Comparison of ENCODE assay signal across 12 cellular contexts in the genomic region with DNA sequence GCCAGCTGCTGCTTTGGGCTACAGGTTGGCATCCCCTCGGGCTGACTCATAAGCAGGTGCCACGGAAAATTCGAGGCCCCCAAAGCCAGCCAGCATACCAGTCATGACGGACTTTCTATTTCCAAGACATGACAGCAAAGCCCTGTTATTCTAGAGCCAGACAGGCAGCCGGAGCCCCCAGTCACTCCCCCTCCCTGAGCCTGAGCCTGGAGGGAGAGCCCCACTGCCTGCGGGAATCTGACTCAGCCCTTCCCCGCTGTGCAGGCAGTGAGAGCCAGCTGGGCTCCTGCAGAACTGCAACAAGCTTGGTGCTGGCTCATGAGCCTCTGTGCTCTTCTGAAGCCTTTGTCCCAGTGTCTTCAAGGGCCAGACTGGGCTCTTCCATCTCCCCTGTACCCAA. TPM values are rescaled to one million over a fixed set of nuclear protein-coding genes. Genes with fewer than 3 reads are reported as not detected.
A peak's percentile ranks its signal among the peaks of the same experiment; 100 is the strongest.
DNase-seq lines count a peak whose midpoint lies in the region; ATAC-seq, FAIRE-seq and TF ChIP-seq lines count a peak whose summit lies in the region.
"Had no signal": no experiment of that assay in that cellular context is flagged by ENCODE, and none has a peak within 500 bp of the region (broad histone marks: within the 10 kb centered on the region; RNA-seq: fewer than 3 reads in every experiment).

No MANE protein-coding gene starts in this region.

- H2BK120ac ChIP-seq in H1 (replicated peaks; ENCODE audit: low read depth, low read length) = no peak overlapping the region

- no peak for TF ChIP-seq POLR2A in H1 (IDR thresholded peaks at IDR 0.05; ENCODE audit: control extremely low read depth in 1 of 2, low read depth in 2 of 2, low read length in 2 of 2)

- no peaks in the 10 kb centered on the region for H3K79me2 ChIP-seq in H1 (ENCODE audit: control insufficient read depth in 1 of 2, insufficient read depth in 2 of 2, low read length in 2 of 2)

- 75% methylated on average over 7 of the region's 7 CpGs; no CpG with 5 or more reads in 1 of the 2 experiments for WGBS in H1 (ENCODE audit: extremely low coverage in 1 of 2, insufficient coverage in 1 of 2, insufficient read length in 1 of 2, insufficient replicate concordance in 2 of 2, low coverage in 1 of 2, low lambda C conversion rate in 2 of 2, missing lambda C conversion rate in 1 of 2), 2 experiments

- no peak overlapping the region for H3K4ac ChIP-seq in H1 (replicated peaks; ENCODE audit: insufficient read length, low read depth, low read length)

- H3K4me3 ChIP-seq in H1 (ENCODE audit: extremely low read depth in 1 of 4, insufficient read depth in 2 of 4, low read depth in 3 of 4, low read length in 4 of 4) = no peak overlapping the region

- no peak for TF ChIP-seq CTCF in H1 (IDR thresholded peaks at IDR 0.05; ENCODE audit: control extremely low read depth in 1 of 3, insufficient read depth in 1 of 3, low read depth in 1 of 3, low read length in 3 of 3)

- no peak for FAIRE-seq in H1 (lab: Jason Lieb, UNC)
- FAIRE-seq: G401.6, TTC549 had no signal

- H3K27ac ChIP-seq in H1 (ENCODE audit: low read depth, low read length) = no peak overlapping the region
- H3K27ac ChIP-seq: KMS-11 had no signal

- H3K36me3 ChIP-seq in H1 (ENCODE audit: control insufficient read depth in 2 of 4, insufficient read depth in 4 of 4, low read length in 3 of 4) = no peaks in the 10 kb centered on the region

- no peak overlapping the region for H2AK5ac ChIP-seq in H1 (ENCODE audit: low read depth, low read length)

- no peak overlapping the region; a peak in 1 of 4 replicates for H3K4me2 ChIP-seq in H1 (ENCODE audit: insufficient read depth in 1 of 2, low read depth in 2 of 2, low read length in 2 of 2)
- H3K4me2 ChIP-seq: KMS-11 had no signal

- H3K79me1 ChIP-seq in H1 (ENCODE audit: low read depth, low read length) = no peaks in the 10 kb centered on the region

- no peak overlapping the region for H3K14ac ChIP-seq in H1 (ENCODE audit: insufficient read length)

- H3K18ac ChIP-seq in H1 (ENCODE audit: extremely low read depth, low read length) = no peak overlapping the region

- H4K8ac ChIP-seq in H1 (ENCODE audit: extremely low read depth, insufficient read depth, low read length) = no peak overlapping the region

- DNase-seq in Ammon's horn (ENCODE audit: low spot score) = peak; percentile 85
- peak; percentile 48 for DNase-seq in NCI-H226
- DNase-seq in H1 (ENCODE audit: low read depth in 1 of 2, low spot score in 2 of 2) = no peak
- DNase-seq in myocyte (ENCODE audit: low read depth) = peak; percentile 99
- DNase-seq in T-helper 1 cell = no peak
- no peak for DNase-seq in COLO829 (ENCODE audit: low spot score)
- no peak for DNase-seq in COLO668 (lab: John Stamatoyannopoulos, UW; ENCODE audit: unreplicated experiment)

- H2BK5ac ChIP-seq in H1 (ENCODE audit: low read depth, low read length) = no peak overlapping the region

- H2BK12ac ChIP-seq in H1 (ENCODE audit: low read depth, low read length) = no peak overlapping the region

- no peak overlapping the region for H3K23ac ChIP-seq in H1 (ENCODE audit: insufficient read length)

- TF ChIP-seq EP300 in H1 (IDR thresholded peaks at IDR 0.05; ENCODE audit: borderline replicate concordance in 1 of 2, low read depth in 2 of 2, low read length in 2 of 2) = no peak

- H2AFZ ChIP-seq in H1 (ENCODE audit: low read length) = no peak overlapping the region

- ATAC-seq in GM21423 (IDR thresholded peaks at IDR 0.05; ENCODE audit: unreplicated experiment) = no peak

- CTCF ChIA-PET in H1 (lab: Charles Lee; ENCODE audit: partially characterized antibody) = interaction anchor here (1.1 to 10.8 kb wide), 5 partner anchors 12 to 233 kb away, joined by 3 to 74 read pairs (median 9); partner anchors contain the start of gene BTBD16

- H3K9ac ChIP-seq in H1 (replicated peaks in 1 of 4; ENCODE audit: extremely low read depth in 1 of 4, low read depth in 3 of 4, low read length in 3 of 4) = no peak overlapping the region
- H3K9ac ChIP-seq: KMS-11 had no signal

- H2BK15ac ChIP-seq in H1 (ENCODE audit: low read length) = no peak overlapping the region

- H3K9me3 ChIP-seq in H1 (ENCODE audit: insufficient read depth in 2 of 2, low read depth in 1 of 2, low read length in 1 of 2) = no peaks in the 10 kb centered on the region

- POLR2A ChIA-PET in H1 (lab: Charles Lee; ENCODE audit: partially characterized antibody) = no interaction called here

- H2BK20ac ChIP-seq in H1 (ENCODE audit: low read length) = no peak overlapping the region

- no peak overlapping the region for H4K91ac ChIP-seq in H1 (replicated peaks; ENCODE audit: insufficient read length, low read length)

- no peaks in the 10 kb centered on the region for H4K20me1 ChIP-seq in H1 (replicated peaks in 1 of 2; ENCODE audit: control insufficient read depth in 1 of 2, insufficient read depth in 2 of 2, low read length in 2 of 2)

- H4K5ac ChIP-seq in H1 (ENCODE audit: insufficient read length, low read depth, low read length) = no peak overlapping the region

- TF ChIP-seq RAD21 in H1 (IDR thresholded peaks at IDR 0.05 in 1 of 2, conservative IDR thresholded peaks at IDR 0.05 in 1 of 2; ENCODE audit: low read depth in 2 of 2, low read length in 2 of 2) = no peak

- H3K27me3 ChIP-seq in H1 (replicated peaks in 1 of 4; ENCODE audit: control insufficient read depth in 3 of 4, extremely low read depth in 1 of 4, insufficient read depth in 3 of 4, low read length in 3 of 4) = peaks cover 0 to 4% (median 0%) of the 10 kb centered on the region in 4 experiments; a peak in 2 of 7 replicates

- H3K56ac ChIP-seq in H1 (replicated peaks; ENCODE audit: insufficient read length, low read depth, low read length) = no peak overlapping the region

- H3K23me2 ChIP-seq in H1 (ENCODE audit: low read depth, low read length) = no peaks in the 10 kb centered on the region

- peaks cover 1 to 6% (median 4%) of the 10 kb centered on the region in 4 experiments; a peak in 4 of 7 replicates for H3K4me1 ChIP-seq in H1 (replicated peaks in 1 of 4; ENCODE audit: control insufficient read depth in 3 of 4, insufficient read depth in 4 of 4, low read length in 3 of 4)

TF ChIP-seq in H1, 55 proteins besides CTCF, POLR2A, EP300 and RAD21:
- TF ChIP-seq BACH1 (IDR thresholded peaks at IDR 0.05; ENCODE audit: low read length) (peak; percentile 40; the same call in 1 of the 2 replicates), POU5F1 (IDR thresholded peaks at IDR 0.05; ENCODE audit: low read depth, low read length) (no peak), RXRA (IDR thresholded peaks at IDR 0.05; ENCODE audit: insufficient read depth, low read depth, low read length) (no peak), JUND (IDR thresholded peaks at IDR 0.05; ENCODE audit: low read length) (peak; percentile 54; the same call in 1 of the 2 replicates)

RNA-seq across cellular contexts. Expression of gene BTBD16, which starts 15.8 kb away (rescaled TPM):
- not detected in 2 replicates for total RNA-seq in H1 (2021; fragmentation: NEBNext Ultra II Directional; extraction: Animal tissue kit (Norgen Biotek cat#: 25700))
- polyA plus RNA-seq in H1 (2011; rRNA removed) = 0.05 TPM in 1 of 2 replicates, not detected in the other
- polyA plus RNA-seq in H1 (2011; cell fraction: cytosol; rRNA removed) = 0.06 TPM
- polyA plus RNA-seq in H1 (2011; cell fraction: nucleus; rRNA removed) = not detected
- 0.27 TPM in 1 of 4 replicates, not detected in the others for polyA plus RNA-seq in H1 (2012, experiment 1 of 2)
- not detected for polyA plus RNA-seq in H1 (2012, experiment 2 of 2)
- polyA plus RNA-seq in H1 (2013, experiment 1 of 2) = 0.02 TPM
- 0.06 TPM for polyA plus RNA-seq in H1 (2013, experiment 2 of 2)
- polyA minus RNA-seq in H1 (2011; rRNA and poly(A)+ RNA removed) = 0.13 TPM in 1 of 2 replicates, not detected in the other
- not detected for polyA minus RNA-seq in H1 (2011; cell fraction: cytosol; rRNA and poly(A)+ RNA removed)
- polyA minus RNA-seq in H1 (2011; cell fraction: nucleus; rRNA and poly(A)+ RNA removed) = not detected
- 1.2 TPM in 1 of 2 replicates, not detected in the other for total RNA-seq in myocyte
- polyA plus RNA-seq in myocyte (2012) = 0.09 TPM
- polyA plus RNA-seq: neural cell had no signal

Comparison
In these comparisons a context has a peak if more than half of its experiments do, and no peak if none do; other contexts are left out.
1. DNase-seq: peak in Ammon's horn (single experiment), NCI-H226 (single experiment) and myocyte (single experiment); none in H1 (0 of 2), T-helper 1 cell (0 of 5), COLO829 (single experiment) and COLO668 (single experiment).